In the genomic region with DNA sequence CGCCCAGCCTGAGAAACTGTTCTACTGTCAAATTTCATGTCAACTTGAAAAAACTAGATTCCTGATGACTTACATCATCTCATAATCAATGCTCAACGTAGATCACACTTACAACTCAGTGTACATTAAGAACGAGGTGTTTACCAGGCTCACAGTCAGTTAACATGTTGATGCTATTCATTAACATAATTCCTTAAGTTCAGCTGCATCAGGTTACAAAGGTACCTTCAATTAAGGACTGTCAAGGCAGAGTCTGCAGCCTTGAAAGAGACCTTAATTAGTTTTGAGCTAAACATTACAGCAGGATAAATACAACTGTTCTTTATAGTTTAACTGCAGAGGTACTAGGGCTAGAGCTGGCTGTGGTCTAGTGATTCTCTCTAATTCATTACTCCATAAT, we compare ENCODE assay signal across 9 cellular contexts. TPM values are rescaled to one million over a fixed set of nuclear protein-coding genes. Genes with fewer than 3 reads are reported as not detected.
DNase-seq lines count a peak whose midpoint lies in the region; ATAC-seq, FAIRE-seq and TF ChIP-seq lines count a peak whose summit lies in the region.
"Had no signal": no experiment of that assay in that cellular context is flagged by ENCODE, and none has a peak within 500 bp of the region (broad histone marks: within the 10 kb centered on the region; RNA-seq: fewer than 3 reads in every experiment).

No MANE protein-coding gene starts in this region.

- H3K36me3 Mint-ChIP-seq in activated T-cell treated with anti-CD3 and anti-CD28 coated beads, Interleukin-2, amount 50 U/mL, for 24 hours (ENCODE audit: low read depth), result peaks cover 67% of the 10 kb centered on the region
- H3K36me3 Mint-ChIP-seq in activated T-helper 17 cell treated with anti-CD3 and anti-CD28 coated beads, Interleukin-2, amount 50 U/mL, for 72 hours (ENCODE audit: low read depth), result peaks cover 68% of the 10 kb centered on the region

- no peaks in the 10 kb centered on the region for H3K9me3 Mint-ChIP-seq in activated T-cell treated with anti-CD3 and anti-CD28 coated beads, Interleukin-2, amount 50 U/mL, for 24 hours
- no peaks in the 10 kb centered on the region for H3K9me3 Mint-ChIP-seq in activated T-helper 17 cell treated with anti-CD3 and anti-CD28 coated beads, Interleukin-2, amount 50 U/mL, for 72 hours

- H3K27me3 ChIP-seq in layer of hippocampus (ENCODE audit: control insufficient read depth, insufficient read depth, low read length) (no peaks in the 10 kb centered on the region), tibial artery (no peaks in the 10 kb centered on the region)

- no peak for ATAC-seq in activated T-helper 17 cell treated with anti-CD3 and anti-CD28 coated beads, Interleukin-2, amount 50 U/mL, for 72 hours (replicated peaks)
- ATAC-seq in HG03432 (IDR thresholded peaks at IDR 0.05; ENCODE audit: unreplicated experiment), result no peak
- no peak for ATAC-seq in HG03025 (IDR thresholded peaks at IDR 0.05; ENCODE audit: low FRiP score, unreplicated experiment)

- H3K27ac ChIP-seq in layer of hippocampus (ENCODE audit: low read depth, low read length) (peak overlapping the region; percentile 40), tibial artery (peak overlapping the region; percentile 98)

- H3K27me3 Mint-ChIP-seq in activated T-cell treated with anti-CD3 and anti-CD28 coated beads, Interleukin-2, amount 50 U/mL, for 24 hours, result no peaks in the 10 kb centered on the region
- H3K27me3 Mint-ChIP-seq in activated T-helper 17 cell treated with anti-CD3 and anti-CD28 coated beads, Interleukin-2, amount 50 U/mL, for 72 hours, result no peaks in the 10 kb centered on the region

- intact Hi-C loops in tibial artery (cut with DNase I; ENCODE audit: low total_unique reads), result loop anchor here (5.0 kb wide), 1 partner anchor 48 kb away; no protein-coding TSS in a partner anchor

- H3K4me3 ChIP-seq in tibial artery, result peak overlapping the region; percentile 97 to 98

- H3K4me1 ChIP-seq in tibial artery, result peaks cover 0 to 56% (median 35%) of the 10 kb centered on the region in 4 donors

- H3K36me3 ChIP-seq in tibial artery, result peaks cover 26 to 37% (median 32%) of the 10 kb centered on the region in 3 donors

- FAIRE-seq in GM12892 (lab: Jason Lieb, UNC), result no peak
- FAIRE-seq: G401.6 had no signal

- H3K9me3 ChIP-seq in tibial artery, result no peaks in the 10 kb centered on the region

- DNase-seq in activated T-cell treated with anti-CD3 and anti-CD28 coated beads, Interleukin-2, amount 50 U/mL, for 24 hours, result no peak
- DNase-seq in activated T-cell treated with anti-CD3 and anti-CD28 coated beads for 4 hours (no peak), tibial artery (no peak), GM12892 (ENCODE audit: insufficient read length) (no peak)

- peak overlapping the region; percentile 93 for H3K4me3 Mint-ChIP-seq in activated T-cell treated with anti-CD3 and anti-CD28 coated beads, Interleukin-2, amount 50 U/mL, for 24 hours
- H3K4me3 Mint-ChIP-seq in activated T-helper 17 cell treated with anti-CD3 and anti-CD28 coated beads, Interleukin-2, amount 50 U/mL, for 72 hours, result peak overlapping the region; percentile 91

- no peak for TF ChIP-seq CTCF in tibial artery (IDR thresholded peaks at IDR 0.05)

- H3K4me1 Mint-ChIP-seq in activated T-cell treated with anti-CD3 and anti-CD28 coated beads, Interleukin-2, amount 50 U/mL, for 24 hours (ENCODE audit: low read depth), result peaks cover 63% of the 10 kb centered on the region
- peaks cover 33% of the 10 kb centered on the region for H3K4me1 Mint-ChIP-seq in activated T-helper 17 cell treated with anti-CD3 and anti-CD28 coated beads, Interleukin-2, amount 50 U/mL, for 72 hours

- peak overlapping the region; percentile 96 for H3K27ac Mint-ChIP-seq in activated T-cell treated with anti-CD3 and anti-CD28 coated beads, Interleukin-2, amount 50 U/mL, for 24 hours
- H3K27ac Mint-ChIP-seq in activated T-helper 17 cell treated with anti-CD3 and anti-CD28 coated beads, Interleukin-2, amount 50 U/mL, for 72 hours, result peak overlapping the region; percentile 85

- TF ChIP-seq POLR2A in GM12892 (IDR thresholded peaks at IDR 0.05; ENCODE audit: low read depth, low read length), result no peak

RNA-seq across cellular contexts. Expression of a gene that starts 1.9 kb away (rescaled TPM):
- 10 to 100 TPM; 63.9 to 65.1 TPM for total RNA-seq in activated T-helper 17 cell treated with anti-CD3 and anti-CD28 coated beads, Interleukin-2, amount 50 U/mL, for 72 hours
- 39.2 TPM for polyA plus RNA-seq in GM12892 (2012; ENCODE audit: missing spikeins)
